Comparison of ENCODE assay signal across 8 cellular contexts in genomic region chr12:106138646-106139421, GRCh38. TPM values are rescaled to one million over a fixed set of nuclear protein-coding genes. Genes with fewer than 3 reads are reported as not detected.
DNase-seq lines count a peak whose midpoint lies in the region; ATAC-seq and TF ChIP-seq lines count a peak whose summit lies in the region.

TSS of gene NUAK1 (minus strand) at chr12:106138954. CDS start at chr12:106138653, 301 bp downstream.

- H3K9ac ChIP-seq in iPS-15b (ENCODE audit: low read depth, low read length), result peak within 1 kb of the TSS; percentile 70

- DNase-seq in AG04449 (ENCODE audit: low read depth, low spot score) (no peak), GM10266 (ENCODE audit: extremely low spot score) (peak; percentile 51), NOMO-1 treated with DMSO at 0.1 percent for 48 hours (lab: John Stamatoyannopoulos, UW; ENCODE audit: unreplicated experiment) (peak; percentile 24), T47D (ENCODE audit: low read depth in 1 of 2, low spot score in 1 of 2) (peak; percentile 48 to 67), renal cortical epithelial cell (ENCODE audit: low read depth) (no peak), NK-92 (lab: John Stamatoyannopoulos, UW; ENCODE audit: unreplicated experiment) (no peak)

- peaks cover 2% of the 10 kb centered on the region for H3K36me3 ChIP-seq in iPS-15b (ENCODE audit: control insufficient read depth, insufficient read depth, low read length)

- no peak for TF ChIP-seq CTCF in AG04449 (IDR thresholded peaks at IDR 0.05; ENCODE audit: insufficient read depth, low read length, missing control alignments)
- TF ChIP-seq CTCF in GM10266 (IDR thresholded peaks at IDR 0.05; ENCODE audit: control insufficient read depth, insufficient read depth, low read depth, missing control alignments), result no peak

- POLR2A ChIA-PET in AG04449 (lab: Yijun Ruan, JAX), result interaction anchor here (0.6 to 1.8 kb wide), 14 partner anchors 11 to 885 kb away, joined by 3 to 6 read pairs (median 4); no protein-coding TSS in a partner anchor

- peaks cover 38% of the 10 kb centered on the region for H3K4me1 ChIP-seq in iPS-15b (ENCODE audit: control insufficient read depth, insufficient read depth, low read length)

- H3K9me3 ChIP-seq in iPS-15b (ENCODE audit: control insufficient read depth, insufficient read depth, low read length), result no peaks in the 10 kb centered on the region

- CTCF ChIA-PET in AG04449 (lab: Yijun Ruan, JAX), result interaction anchor here (1.2 to 7.8 kb wide), 3 partner anchors 11 to 720 kb away, joined by 3 to 67 read pairs (median 36); no protein-coding TSS in a partner anchor

- H3K4me3 ChIP-seq in AG04449 (ENCODE audit: low read depth, low read length), result peak within 1 kb of the TSS; percentile 89
- peak within 1 kb of the TSS; percentile 87 for H3K4me3 ChIP-seq in iPS-15b (ENCODE audit: low read depth, low read length)

- in situ Hi-C loops in T47D (cut with HindIII; ENCODE audit: low pct_unique_long_range_greater_than_20kb, low sequenced_read_pairs), result no loop called here

- H3K27me3 ChIP-seq in iPS-15b (ENCODE audit: control insufficient read depth, insufficient read depth, low read length), result peaks cover 12% of the 10 kb centered on the region

- no peak for ATAC-seq in GM21515 (IDR thresholded peaks at IDR 0.05; ENCODE audit: unreplicated experiment)

RNA-seq across cellular contexts. Expression of gene NUAK1, which starts in this region (rescaled TPM):
- 10.8 and 21.4 TPM in 2 replicates for total RNA-seq in renal cortical epithelial cell

Comparison
In these comparisons a context has a peak if more than half of its experiments do, and no peak if none do; other contexts are left out.
1. DNase-seq: peak in GM10266 (single experiment), NOMO-1 treated with DMSO at 0.1 percent for 48 hours (single experiment) and T47D (2 of 2); none in AG04449 (single experiment), renal cortical epithelial cell (single experiment) and NK-92 (single experiment).